In the genomic region with DNA sequence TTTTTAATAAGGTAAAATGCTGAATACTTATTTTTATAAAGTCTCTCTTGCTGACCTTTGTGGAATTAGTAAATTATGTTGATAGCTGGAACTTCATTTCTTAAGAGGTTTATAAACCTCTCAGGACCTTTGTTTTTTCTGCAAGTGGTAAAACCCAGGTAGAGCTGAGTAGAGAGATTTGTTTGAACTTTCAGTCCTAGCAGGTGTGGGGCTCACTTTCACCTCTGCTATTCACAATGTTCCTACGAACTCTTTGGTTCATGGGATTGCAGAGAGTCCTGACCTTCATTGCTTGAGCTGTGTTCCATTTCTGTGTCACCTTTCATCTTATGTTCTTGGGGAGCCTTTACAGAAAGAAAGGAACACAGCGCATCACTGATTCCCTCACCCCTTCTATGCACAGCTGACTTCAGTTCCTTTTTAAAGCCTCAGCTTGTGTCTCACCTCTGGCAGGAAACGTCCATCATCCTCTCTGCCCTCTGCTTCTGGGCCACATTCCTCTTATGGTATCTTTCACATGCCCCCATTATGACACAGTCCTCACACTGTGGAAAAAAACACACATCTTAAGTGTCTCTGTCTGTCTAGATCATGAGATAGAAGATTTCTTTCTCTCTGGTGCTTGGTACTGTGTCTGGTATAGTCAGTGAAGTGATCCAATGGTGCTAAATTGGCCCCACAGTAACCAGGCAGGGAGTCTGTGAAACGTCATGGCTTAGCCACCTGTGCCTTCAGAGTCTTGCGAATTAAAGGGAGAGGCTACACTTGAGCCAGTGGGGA, we compare ENCODE assay signal across 8 cellular contexts.
DNase-seq lines count a peak whose midpoint lies in the region; ATAC-seq and TF ChIP-seq lines count a peak whose summit lies in the region.

No MANE protein-coding gene starts in this region.

- H3K79me1 ChIP-seq in H9 (ENCODE audit: insufficient read depth, low read depth, low read length, poor library complexity, severe bottlenecking): no peaks in the 10 kb centered on the region

- no peak overlapping the region for H3K14ac ChIP-seq in H9 (ENCODE audit: insufficient read depth, low read length)

- peak overlapping the region; percentile 69 for H3K18ac ChIP-seq in H9 (ENCODE audit: insufficient read length, low read depth, low read length)

- H3K23me2 ChIP-seq in H9 (ENCODE audit: insufficient read length, low read depth, low read length, poor library complexity, severe bottlenecking): no peaks in the 10 kb centered on the region

- H2AFZ ChIP-seq in H9 (ENCODE audit: low read length): no peak overlapping the region

- peak overlapping the region; percentile 36 for H2BK12ac ChIP-seq in H9 (ENCODE audit: insufficient read length, low read depth, low read length)

- H3K9me3 Mint-ChIP-seq in H9 (no peaks in the 10 kb centered on the region), HFFc6 (no peaks in the 10 kb centered on the region)

- no peak overlapping the region for H3K23ac ChIP-seq in H9 (ENCODE audit: insufficient read length, low read depth, low read length)

- H3K4ac ChIP-seq in H9 (ENCODE audit: low read depth, low read length): no peak overlapping the region

- H4K91ac ChIP-seq in H9 (ENCODE audit: insufficient read length, low read depth, low read length): no peak overlapping the region

- no peak overlapping the region for H4K5ac ChIP-seq in H9 (ENCODE audit: insufficient read length, low read depth, low read length)

- H3T11ph ChIP-seq in H9 (ENCODE audit: low read length): no peak overlapping the region

- H3K27me3 Mint-ChIP-seq in H9 (ENCODE audit: low read depth): no peaks in the 10 kb centered on the region
- H3K27me3 Mint-ChIP-seq in HFFc6 (ENCODE audit: insufficient read depth): no peaks in the 10 kb centered on the region

- H3K9ac ChIP-seq in H9 (ENCODE audit: extremely low read depth, insufficient read length, low read length): no peak overlapping the region

- H3K27me3 ChIP-seq in H9 (ENCODE audit: insufficient read depth, low read length): no peaks in the 10 kb centered on the region

- H2BK15ac ChIP-seq in H9 (ENCODE audit: low read depth, low read length): no peak overlapping the region

- no peak overlapping the region for H2BK5ac ChIP-seq in H9 (ENCODE audit: insufficient read length, low read length)

- DNase-seq in H9 (no peak), NCI-H510A treated with DMSO at 0.1 percent for 48 hours (lab: John Stamatoyannopoulos, UW) (peak; percentile 59), kidney glomerular epithelial cell (lab: John Stamatoyannopoulos, UW) (peak; percentile 6), SW 1271 (lab: John Stamatoyannopoulos, UW) (no peak), NCI-H446 treated with DMSO at 0.1 percent for 48 hours (lab: John Stamatoyannopoulos, UW) (no peak), HFFc6 (no peak), GM19238 (ENCODE audit: insufficient read length, low spot score) (no peak)

- H3K36me3 Mint-ChIP-seq in H9 (ENCODE audit: insufficient read depth in 1 of 3, low read depth in 3 of 3): no peaks in the 10 kb centered on the region
- no peaks in the 10 kb centered on the region for H3K36me3 Mint-ChIP-seq in HFFc6 (ENCODE audit: low read depth)

- no CpG with 5 or more reads among the region's 5 CpGs for WGBS in H9 (ENCODE audit: extremely low coverage, insufficient read length, low lambda C conversion rate)

- H2BK20ac ChIP-seq in H9 (ENCODE audit: low read depth, low read length, poor library complexity, severe bottlenecking): no peak overlapping the region

- H3K4me1 Mint-ChIP-seq in H9: peaks cover 5 to 6% of the 10 kb centered on the region in 2 experiments; a peak in 2 of 4 replicates
- peaks cover 5% of the 10 kb centered on the region; the same call in 1 of the 2 replicates for H3K4me1 Mint-ChIP-seq in HFFc6 (ENCODE audit: low read depth)

- no peak overlapping the region for H3K27ac ChIP-seq in H9 (ENCODE audit: insufficient read length, low read depth, low read length)

- H2BK120ac ChIP-seq in H9 (ENCODE audit: low read depth, low read length, poor library complexity, severe bottlenecking): no peak overlapping the region

- H3K9me3 ChIP-seq in H9 (ENCODE audit: control insufficient read depth, low read depth, low read length): no peaks in the 10 kb centered on the region

- H3K27ac Mint-ChIP-seq in H9 (peak overlapping the region in 1 of 3 experiments; percentile 48; a peak in 1 of 7 replicates), HFFc6 (no peak overlapping the region)

- no peaks in the 10 kb centered on the region for H3K4me1 ChIP-seq in H9 (ENCODE audit: insufficient read depth, low read length)

- H2AK5ac ChIP-seq in H9 (ENCODE audit: insufficient read length, low read length): no peak overlapping the region

- no peak overlapping the region for H3K56ac ChIP-seq in H9 (ENCODE audit: insufficient read length, low read depth, low read length)

- TF ChIP-seq CTCF in H9 (conservative IDR thresholded peaks at IDR 0.05) (no peak), HFFc6 (IDR thresholded peaks at IDR 0.05) (no peak)

- ATAC-seq in GM18861 (IDR thresholded peaks at IDR 0.05; ENCODE audit: unreplicated experiment): peak; percentile 90

- H3K79me2 ChIP-seq in H9 (ENCODE audit: insufficient read depth, low read length): no peaks in the 10 kb centered on the region

- H4K20me1 ChIP-seq in H9 (ENCODE audit: control insufficient read depth, insufficient read depth, insufficient read length): no peaks in the 10 kb centered on the region

- H4K8ac ChIP-seq in H9 (replicated peaks; ENCODE audit: insufficient read length, low read depth, low read length): no peak overlapping the region

- no peak overlapping the region for H3K4me2 ChIP-seq in H9 (ENCODE audit: insufficient read depth, insufficient read length, low read length)

- no peak overlapping the region for H3K4me3 Mint-ChIP-seq in H9
- no peak overlapping the region for H3K4me3 Mint-ChIP-seq in HFFc6

Comparison
In these comparisons a context has a peak if more than half of its experiments do, and no peak if none do; other contexts are left out.
1. DNase-seq: peak in NCI-H510A treated with DMSO at 0.1 percent for 48 hours (single experiment) and kidney glomerular epithelial cell (single experiment); none in H9 (single experiment), SW 1271 (0 of 2), NCI-H446 treated with DMSO at 0.1 percent for 48 hours (single experiment), HFFc6 (single experiment) and GM19238 (single experiment).